9 cellular contexts compared by ENCODE assay signal in the genomic region with DNA sequence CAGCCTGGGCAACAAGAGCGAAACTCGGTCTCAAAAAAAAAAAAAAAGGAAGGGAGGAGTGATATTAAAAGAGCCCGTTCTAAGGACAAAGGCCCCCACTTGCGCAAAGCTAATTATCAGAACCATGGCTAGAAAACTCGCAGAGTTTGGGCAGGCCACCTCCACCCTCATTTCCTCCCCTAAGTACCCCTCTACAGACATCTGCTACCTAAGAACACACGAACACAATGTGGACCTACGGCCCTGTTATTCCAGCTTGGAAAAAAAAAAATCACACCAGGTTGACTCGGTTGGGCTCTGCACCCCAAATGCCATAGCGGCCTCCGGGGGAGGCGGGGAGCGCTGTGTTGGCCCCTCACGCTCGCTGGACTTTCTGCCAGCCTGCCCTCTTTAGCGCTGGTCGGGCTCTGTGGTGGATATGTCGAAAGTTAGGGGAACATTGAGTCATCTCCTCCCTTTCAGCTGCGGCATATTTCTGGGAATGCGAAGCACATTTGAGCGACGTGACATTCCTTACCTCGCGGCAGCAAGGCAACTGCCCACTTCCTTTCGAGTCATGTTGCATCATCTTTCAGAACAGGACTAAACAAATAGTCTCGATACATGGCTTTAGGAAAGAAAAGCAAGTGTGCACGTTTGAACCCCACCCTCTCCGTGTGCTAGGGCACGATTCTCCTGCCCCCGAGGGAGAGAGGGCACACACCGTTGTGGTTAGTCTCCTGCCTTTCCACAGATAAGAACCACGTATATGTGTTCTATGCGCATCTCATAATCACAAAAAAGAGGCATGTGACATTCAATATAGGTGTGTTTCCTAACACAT.
DNase-seq lines count a peak whose midpoint lies in the region; ATAC-seq, FAIRE-seq and TF ChIP-seq lines count a peak whose summit lies in the region.
"Had no signal": no experiment of that assay in that cellular context is flagged by ENCODE, and none has a peak within 500 bp of the region (broad histone marks: within the 10 kb centered on the region; RNA-seq: fewer than 3 reads in every experiment).

No MANE protein-coding gene starts in this region.

- TF ChIP-seq RAD21 in K562 (CRISPR knock-in tag; conservative IDR thresholded peaks at IDR 0.05 in 1 of 2, IDR thresholded peaks at IDR 0.05 in 1 of 2): peak; percentile 12 to 33; a peak in 2 of 4 replicates

- H4K20me1 ChIP-seq in K562 (replicated peaks; ENCODE audit: control insufficient read depth, insufficient read depth, low read length): no peaks in the 10 kb centered on the region

- H3K9ac ChIP-seq in K562 (ENCODE audit: insufficient read depth in 1 of 2, low read depth in 2 of 2, low read length in 2 of 2): peak overlapping the region in 1 of 2 experiments; percentile 41; a peak in 1 of 4 replicates

- WGBS in K562 (ENCODE audit: insufficient coverage, low coverage, missing lambda C conversion rate): 19% methylated on average over 29 of the region's 32 CpGs

- peak; percentile 73 for FAIRE-seq in K562 (lab: Jason Lieb, UNC)

- TF ChIP-seq POLR2A in K562 (conservative IDR thresholded peaks at IDR 0.05): no peak

- peak overlapping the region; percentile 4 for H3K4me3 ChIP-seq in AG10803 (ENCODE audit: low read length)
- H3K4me3 ChIP-seq in K562: no peak overlapping the region
- H3K4me3 ChIP-seq in lower lobe of right lung: peak overlapping the region; percentile 21
- H3K4me3 ChIP-seq: cardiac muscle cell had no signal

- H3K9me3 ChIP-seq in K562 (replicated peaks; ENCODE audit: control insufficient read depth, insufficient read depth, low read depth, low read length) (no peaks in the 10 kb centered on the region), lower lobe of right lung (no peaks in the 10 kb centered on the region)

- H3K4me2 ChIP-seq in K562 (ENCODE audit: insufficient read depth, low read length): peak overlapping the region; percentile 69

- in situ Hi-C loops in KBM-7 (cut with MboI; ENCODE audit: low pct_unique_long_range_greater_than_20kb, low sequenced_read_pairs): no loop called here
- in situ Hi-C loops in K562 (cut with MboI): no loop called here

- CTCF ChIA-PET in K562 (lab: Yijun Ruan, JAX; ENCODE audit: low intra/inter-chr PET ratio): no interaction called here

- no peaks in the 10 kb centered on the region for H3K79me2 ChIP-seq in K562 (ENCODE audit: control insufficient read depth, insufficient read depth, low read length)

- POLR2A ChIA-PET in K562 (lab: Yijun Ruan, JAX): interaction anchor here (0.6 to 0.8 kb wide), 5 partner anchors 10 to 733 kb away, joined by 3 to 4 read pairs (median 4); no protein-coding TSS in a partner anchor

- intact Hi-C loops in K562 (cut with micrococcal nuclease): no loop called here
- intact Hi-C loops in lower lobe of right lung (cut with DNase I): no loop called here

- ATAC-seq in K562: peak; percentile 50
- ATAC-seq in lower lobe of right lung: peak; percentile 93 to 94
- ATAC-seq in HG03025 (IDR thresholded peaks at IDR 0.05; ENCODE audit: low FRiP score, unreplicated experiment): no peak
- no peak for ATAC-seq in HG02970 (IDR thresholded peaks at IDR 0.05; ENCODE audit: low FRiP score, unreplicated experiment)

- H3K27me3 ChIP-seq in K562 (ENCODE audit: control insufficient read depth in 2 of 2, insufficient read depth in 2 of 2, low read length in 2 of 2): peaks cover 8 to 39% of the 10 kb centered on the region in 2 experiments; a peak in 4 of 5 replicates
- H3K27me3 ChIP-seq in lower lobe of right lung (ENCODE audit: low read depth): no peaks in the 10 kb centered on the region
- H3K27me3 ChIP-seq: cardiac muscle cell had no signal

- H3K27ac ChIP-seq in K562 (ENCODE audit: extremely low read depth, low read depth, low read length) (peak overlapping the region; percentile 17; the same call in 1 of the 3 replicates), lower lobe of right lung (peak overlapping the region; percentile 88)
- H3K27ac ChIP-seq: cardiac muscle cell had no signal

- peak; percentile 99 for DNase-seq in AG10803 (ENCODE audit: low read depth)
- DNase-seq in KBM-7: peak; percentile 71
- DNase-seq in K562 (ENCODE audit: extremely low read depth in 1 of 4, low spot score in 3 of 4): peak in 1 of 4 experiments; percentile 52
- DNase-seq in lower lobe of right lung: peak; percentile 79
- DNase-seq in Ammon's horn (ENCODE audit: low spot score): no peak
- no peak for DNase-seq in DMS79 (lab: John Stamatoyannopoulos, UW)

- no peaks in the 10 kb centered on the region for H3K36me3 ChIP-seq in K562 (ENCODE audit: control insufficient read depth, insufficient read depth, low read length)
- no peaks in the 10 kb centered on the region for H3K36me3 ChIP-seq in lower lobe of right lung
- H3K36me3 ChIP-seq: cardiac muscle cell had no signal

- peak; percentile 76 for TF ChIP-seq EP300 in K562 (IDR thresholded peaks at IDR 0.05; ENCODE audit: low read length)

- no peaks in the 10 kb centered on the region for H3K9me1 ChIP-seq in K562 (ENCODE audit: control insufficient read depth, insufficient read depth, low read length)

- TF ChIP-seq CTCF in AG10803 (conservative IDR thresholded peaks at IDR 0.05; ENCODE audit: low read length) (0 out of 2 replicates have a peak, but pooled peaks have one; percentile 7), K562 (IDR thresholded peaks at IDR 0.05 in 2 of 3, conservative IDR thresholded peaks at IDR 0.05 in 1 of 3; ENCODE audit: insufficient read depth in 2 of 3, low read depth in 1 of 3, low read length in 3 of 3) (no peak), lower lobe of right lung (IDR thresholded peaks at IDR 0.05) (no peak)

- BruUV-seq in K562 (replicated peaks; lab: Mats Ljungman, UMichigan): no TSS peak

- H2AFZ ChIP-seq in K562 (ENCODE audit: low read depth, low read length): peak overlapping the region; percentile 62

- H3K4me1 ChIP-seq in K562 (replicated peaks in 1 of 2; ENCODE audit: control insufficient read depth in 2 of 2, insufficient read depth in 2 of 2, low read length in 2 of 2) (peaks cover 10 to 21% of the 10 kb centered on the region in 2 experiments), lower lobe of right lung (peaks cover 38% of the 10 kb centered on the region)

TF ChIP-seq in K562, 482 proteins besides CTCF, POLR2A, EP300 and RAD21 (continues in another document):
- no peak for TF ChIP-seq LARP7 (IDR thresholded peaks at IDR 0.05)
- peak; percentile 86; the same call in 1 of the 2 replicates for TF ChIP-seq KLF6 (CRISPR knock-in tag; IDR thresholded peaks at IDR 0.05; ENCODE audit: borderline replicate concordance)
- no peak for TF ChIP-seq MYNN (IDR thresholded peaks at IDR 0.05)
- no peak for TF ChIP-seq MYNN (CRISPR knock-in tag; IDR thresholded peaks at IDR 0.05)
- TF ChIP-seq ZKSCAN3 (CRISPR knock-in tag; IDR thresholded peaks at IDR 0.05): no peak
- TF ChIP-seq MECOM (CRISPR knock-in tag; IDR thresholded peaks at IDR 0.05): peak; percentile 61
- TF ChIP-seq ZNF282 (CRISPR knock-in tag; IDR thresholded peaks at IDR 0.05): no peak
- TF ChIP-seq CREBBP (IDR thresholded peaks at IDR 0.05; ENCODE audit: low read depth, low read length): no peak
- 0 out of 2 replicates have a peak, but pooled peaks have one; percentile 64 for TF ChIP-seq ZNF561 (CRISPR knock-in tag; conservative IDR thresholded peaks at IDR 0.05)
- TF ChIP-seq, protein P1, sequence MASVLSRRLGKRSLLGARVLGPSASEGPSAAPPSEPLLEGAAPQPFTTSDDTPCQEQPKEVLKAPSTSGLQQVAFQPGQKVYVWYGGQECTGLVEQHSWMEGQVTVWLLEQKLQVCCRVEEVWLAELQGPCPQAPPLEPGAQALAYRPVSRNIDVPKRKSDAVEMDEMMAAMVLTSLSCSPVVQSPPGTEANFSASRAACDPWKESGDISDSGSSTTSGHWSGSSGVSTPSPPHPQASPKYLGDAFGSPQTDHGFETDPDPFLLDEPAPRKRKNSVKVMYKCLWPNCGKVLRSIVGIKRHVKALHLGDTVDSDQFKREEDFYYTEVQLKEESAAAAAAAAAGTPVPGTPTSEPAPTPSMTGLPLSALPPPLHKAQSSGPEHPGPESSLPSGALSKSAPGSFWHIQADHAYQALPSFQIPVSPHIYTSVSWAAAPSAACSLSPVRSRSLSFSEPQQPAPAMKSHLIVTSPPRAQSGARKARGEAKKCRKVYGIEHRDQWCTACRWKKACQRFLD (CRISPR knock-in tag; IDR thresholded peaks at IDR 0.05): peak; percentile 67; the same call in 1 of the 2 replicates
- no peak for TF ChIP-seq SLC30A9 (CRISPR knock-in tag; IDR thresholded peaks at IDR 0.05)
- TF ChIP-seq POLR3G (IDR thresholded peaks at IDR 0.05; ENCODE audit: extremely low read depth, insufficient read length, insufficient replicate concordance): no peak
- TF ChIP-seq, protein P2, sequence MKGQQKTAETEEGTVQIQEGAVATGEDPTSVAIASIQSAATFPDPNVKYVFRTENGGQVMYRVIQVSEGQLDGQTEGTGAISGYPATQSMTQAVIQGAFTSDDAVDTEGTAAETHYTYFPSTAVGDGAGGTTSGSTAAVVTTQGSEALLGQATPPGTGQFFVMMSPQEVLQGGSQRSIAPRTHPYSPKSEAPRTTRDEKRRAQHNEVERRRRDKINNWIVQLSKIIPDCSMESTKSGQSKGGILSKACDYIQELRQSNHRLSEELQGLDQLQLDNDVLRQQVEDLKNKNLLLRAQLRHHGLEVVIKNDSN (CRISPR knock-in tag; IDR thresholded peaks at IDR 0.05): 0 out of 2 replicates have a peak, but pooled peaks have one; percentile 29
- TF ChIP-seq MAFF (IDR thresholded peaks at IDR 0.05; ENCODE audit: low read length): no peak
- no peak for TF ChIP-seq ZNF707 (CRISPR knock-in tag; conservative IDR thresholded peaks at IDR 0.05)
- no peak for TF ChIP-seq ATF1 (CRISPR knock-in tag; IDR thresholded peaks at IDR 0.05)
- TF ChIP-seq ATF1 (tag; IDR thresholded peaks at IDR 0.05): 0 out of 2 replicates have a peak, but pooled peaks have one; percentile 19
- TF ChIP-seq TAF7 (tag; IDR thresholded peaks at IDR 0.05): no peak
- peak; percentile 76; the same call in 1 of the 2 replicates for TF ChIP-seq SMARCA4 (IDR thresholded peaks at IDR 0.05)
- TF ChIP-seq CCNT2 (IDR thresholded peaks at IDR 0.05; ENCODE audit: borderline replicate concordance, extremely low read depth, insufficient read length, low read depth, low read length): no peak

Comparison
In these comparisons a context has a peak if more than half of its experiments do, and no peak if none do; other contexts are left out.
1. DNase-seq: peak in AG10803 (single experiment), KBM-7 (single experiment) and lower lobe of right lung (single experiment); none in Ammon's horn (single experiment) and DMS79 (single experiment).
2. ATAC-seq: peak in K562 (single experiment) and lower lobe of right lung (2 of 2); none in HG03025 (single experiment) and HG02970 (single experiment).